Comparison of ENCODE assay signal across 18 cellular contexts in the genomic region with DNA sequence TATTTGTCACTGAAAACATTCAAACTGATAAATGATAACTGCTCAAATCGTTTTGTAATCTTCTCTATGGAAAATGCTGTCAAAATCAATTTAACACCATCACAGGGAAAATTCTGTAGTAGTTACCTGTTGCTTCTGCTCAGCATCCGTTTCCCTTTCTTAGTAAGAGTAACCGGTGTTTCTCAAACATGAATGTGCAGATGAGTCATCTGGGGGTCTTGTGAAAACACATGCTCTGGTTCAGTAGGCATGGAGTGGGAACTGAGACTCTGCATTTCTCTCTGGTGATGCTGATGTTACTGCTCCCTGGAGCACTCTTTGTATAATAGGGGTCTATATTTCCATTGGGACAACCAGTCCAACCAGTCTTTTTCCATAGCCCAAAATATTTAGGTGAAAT.
A peak's percentile ranks its signal among the peaks of the same experiment; 100 is the strongest.
DNase-seq lines count a peak whose midpoint lies in the region; ATAC-seq, FAIRE-seq and TF ChIP-seq lines count a peak whose summit lies in the region.
"Had no signal": no experiment of that assay in that cellular context is flagged by ENCODE, and none has a peak within 500 bp of the region (broad histone marks: within the 10 kb centered on the region; RNA-seq: fewer than 3 reads in every experiment).

No MANE protein-coding gene starts in this region.

- peak; percentile 21 for DNase-seq in GM12878 (ENCODE audit: low read depth, low spot score)
- no peak for DNase-seq in AML-193 (lab: John Stamatoyannopoulos, UW)
- DNase-seq in nucleus accumbens (lab: John Stamatoyannopoulos, UW): no peak
- DNase-seq in WTC11 (ENCODE audit: low spot score): no peak
- no peak for DNase-seq in HFFc6
- DNase-seq: activated T-cell treated with anti-CD3 and anti-CD28 coated beads, Interleukin-2, amount 50 U/mL, for 48 hours; DMS53; GM23248; immature natural killer cell; SJCRH30 had no signal

- no peak for TF ChIP-seq EP300 in GM12878 (IDR thresholded peaks at IDR 0.05; ENCODE audit: borderline replicate concordance in 1 of 2, control insufficient read depth in 1 of 2, low read depth in 2 of 2, low read length in 2 of 2)

- BruUV-seq in GM12878 (replicated peaks; lab: Mats Ljungman, UMichigan): no TSS peak

- FAIRE-seq in GM12878 (lab: Jason Lieb, UNC): no peak
- FAIRE-seq: TTC549 had no signal

- no peaks in the 10 kb centered on the region; the same call in 2 of the 3 replicates for H3K9me3 ChIP-seq in GM12878 (replicated peaks; ENCODE audit: control insufficient read depth, insufficient read depth, low read length)
- H3K9me3 ChIP-seq: BLaER1, SJCRH30 had no signal

- POLR2A ChIA-PET in GM12878 (lab: Charles Lee) (no interaction called here), WTC11 (lab: Charles Lee) (no interaction called here)

- WGBS in GM12878 (ENCODE audit: insufficient coverage, insufficient replicate concordance, low lambda C conversion rate, missing lambda C conversion rate): 3% methylated on average over 3 of the region's 3 CpGs

- no peak overlapping the region for H2AFZ ChIP-seq in GM12878 (ENCODE audit: control insufficient read depth, low read depth, low read length)
- H2AFZ ChIP-seq: GM23248 had no signal

- H3K9me3 Mint-ChIP-seq in WTC11 (peaks cover 14% of the 10 kb centered on the region), HFFc6 (peaks cover 6% of the 10 kb centered on the region; the same call in 1 of the 2 replicates)

- intact Hi-C loops in GM12878 (cut with micrococcal nuclease; ENCODE audit: unreplicated experiment): loop anchor here (5.0 kb wide), 1 partner anchor 50 kb away; no protein-coding TSS in a partner anchor

- H3K27ac Mint-ChIP-seq in WTC11 (no peak overlapping the region), HFFc6 (no peak overlapping the region)
- H3K27ac Mint-ChIP-seq: IgD-negative memory B cell, immature natural killer cell had no signal

- no peak overlapping the region for H3K9ac ChIP-seq in GM12878 (ENCODE audit: control insufficient read depth, insufficient read depth, low read length)
- H3K9ac ChIP-seq: BLaER1, GM23248 had no signal

- H4K20me1 ChIP-seq in GM12878 (ENCODE audit: control insufficient read depth, insufficient read depth): no peaks in the 10 kb centered on the region
- H4K20me1 ChIP-seq: BLaER1 had no signal

- SMC1A ChIA-PET in GM12878 (lab: Charles Lee; ENCODE audit: uncharacterized antibody, unreplicated experiment): no interaction called here

- H3K36me3 Mint-ChIP-seq in WTC11 (peaks cover 3% of the 10 kb centered on the region; the same call in 1 of the 2 replicates), HFFc6 (ENCODE audit: low read depth) (no peaks in the 10 kb centered on the region)
- H3K36me3 Mint-ChIP-seq: IgD-negative memory B cell, immature natural killer cell had no signal

- RAD21 ChIA-PET in GM12878 (lab: Charles Lee; ENCODE audit: unreplicated experiment): no interaction called here

- no peak for TF ChIP-seq RAD21 in GM12878 (IDR thresholded peaks at IDR 0.05; ENCODE audit: insufficient read depth, low read depth, low read length)

- H3K4me1 ChIP-seq in GM12878 (ENCODE audit: control insufficient read depth, insufficient read depth, low read length): no peaks in the 10 kb centered on the region
- H3K4me1 ChIP-seq: right atrium auricular region, SJCRH30 had no signal

- in situ Hi-C loops in GM12878 (cut with MboI): no loop called here

- H3K27ac ChIP-seq in GM12878 (ENCODE audit: control insufficient read depth, insufficient read depth): no peak overlapping the region
- H3K27ac ChIP-seq: BLaER1, GM23248, right atrium auricular region, SJCRH30, tibial nerve had no signal

- H3K27me3 ChIP-seq in GM12878 (replicated peaks in 1 of 2; ENCODE audit: control insufficient read depth in 2 of 2, insufficient read depth in 2 of 2, low read length in 1 of 2): no peaks in the 10 kb centered on the region
- H3K27me3 ChIP-seq: BLaER1, right atrium auricular region, tibial nerve had no signal

- no peaks in the 10 kb centered on the region for H3K36me3 ChIP-seq in GM12878 (ENCODE audit: control insufficient read depth in 2 of 2, insufficient read depth in 2 of 2, low read length in 1 of 2)
- H3K36me3 ChIP-seq: BLaER1, right atrium auricular region, SJCRH30, tibial nerve had no signal

- H3K79me2 ChIP-seq in GM12878 (ENCODE audit: control insufficient read depth, insufficient read depth, low read length): no peaks in the 10 kb centered on the region

- ATAC-seq in GM18519 (IDR thresholded peaks at IDR 0.05; ENCODE audit: low FRiP score, unreplicated experiment): peak; percentile 90
- peak; percentile 73 for ATAC-seq in GM21447 (IDR thresholded peaks at IDR 0.05; ENCODE audit: unreplicated experiment)
- ATAC-seq in HG03025 (IDR thresholded peaks at IDR 0.05; ENCODE audit: low FRiP score, unreplicated experiment): peak; percentile 56
- peak; percentile 67 for ATAC-seq in GM12878
- ATAC-seq in WTC11: no peak

- CTCF ChIA-PET in GM12878 (lab: Yijun Ruan, JAX): no interaction called here
- CTCF ChIA-PET in WTC11 (lab: Charles Lee): no interaction called here

- H3K4me3 ChIP-seq in GM12878: no peak overlapping the region
- H3K4me3 ChIP-seq: BLaER1, GM23248, right atrium auricular region, SJCRH30, tibial nerve had no signal

- peaks cover 23% of the 10 kb centered on the region for H3K4me1 Mint-ChIP-seq in WTC11
- no peaks in the 10 kb centered on the region for H3K4me1 Mint-ChIP-seq in HFFc6 (ENCODE audit: low read depth)
- H3K4me1 Mint-ChIP-seq: immature natural killer cell had no signal

- TF ChIP-seq POLR2A in GM12878 (IDR thresholded peaks at IDR 0.05; ENCODE audit: low read depth, low read length): no peak

- peaks cover 3% of the 10 kb centered on the region for H3K27me3 Mint-ChIP-seq in WTC11 (ENCODE audit: low read depth)
- H3K27me3 Mint-ChIP-seq in HFFc6 (ENCODE audit: insufficient read depth): peaks cover 3% of the 10 kb centered on the region
- H3K27me3 Mint-ChIP-seq: IgD-negative memory B cell had no signal

- H3K4me3 Mint-ChIP-seq in WTC11: no peak overlapping the region
- H3K4me3 Mint-ChIP-seq in HFFc6: no peak overlapping the region
- H3K4me3 Mint-ChIP-seq: IgD-negative memory B cell, immature natural killer cell had no signal

- H3K4me2 ChIP-seq in GM12878 (ENCODE audit: control insufficient read depth, insufficient read depth): no peak overlapping the region
- H3K4me2 ChIP-seq: BLaER1 had no signal

- TF ChIP-seq CTCF in GM12878 (IDR thresholded peaks at IDR 0.05 in 2 of 3, conservative IDR thresholded peaks at IDR 0.05 in 1 of 3; ENCODE audit: control insufficient read depth in 2 of 3, extremely low read depth in 1 of 3, insufficient read depth in 1 of 3, low read depth in 3 of 3, low read length in 3 of 3) (no peak), WTC11 (IDR thresholded peaks at IDR 0.05) (no peak), HFFc6 (IDR thresholded peaks at IDR 0.05) (no peak)

TF ChIP-seq in GM12878, 131 proteins besides CTCF, POLR2A, EP300 and RAD21 (continues in another document):
- TF ChIP-seq TBL1XR1 (IDR thresholded peaks at IDR 0.05; ENCODE audit: low read depth, low read length): no peak
- TF ChIP-seq NFIC (IDR thresholded peaks at IDR 0.05; ENCODE audit: low read depth, low read length): peak; percentile 35; the same call in 1 of the 2 replicates
- TF ChIP-seq, protein P1, sequence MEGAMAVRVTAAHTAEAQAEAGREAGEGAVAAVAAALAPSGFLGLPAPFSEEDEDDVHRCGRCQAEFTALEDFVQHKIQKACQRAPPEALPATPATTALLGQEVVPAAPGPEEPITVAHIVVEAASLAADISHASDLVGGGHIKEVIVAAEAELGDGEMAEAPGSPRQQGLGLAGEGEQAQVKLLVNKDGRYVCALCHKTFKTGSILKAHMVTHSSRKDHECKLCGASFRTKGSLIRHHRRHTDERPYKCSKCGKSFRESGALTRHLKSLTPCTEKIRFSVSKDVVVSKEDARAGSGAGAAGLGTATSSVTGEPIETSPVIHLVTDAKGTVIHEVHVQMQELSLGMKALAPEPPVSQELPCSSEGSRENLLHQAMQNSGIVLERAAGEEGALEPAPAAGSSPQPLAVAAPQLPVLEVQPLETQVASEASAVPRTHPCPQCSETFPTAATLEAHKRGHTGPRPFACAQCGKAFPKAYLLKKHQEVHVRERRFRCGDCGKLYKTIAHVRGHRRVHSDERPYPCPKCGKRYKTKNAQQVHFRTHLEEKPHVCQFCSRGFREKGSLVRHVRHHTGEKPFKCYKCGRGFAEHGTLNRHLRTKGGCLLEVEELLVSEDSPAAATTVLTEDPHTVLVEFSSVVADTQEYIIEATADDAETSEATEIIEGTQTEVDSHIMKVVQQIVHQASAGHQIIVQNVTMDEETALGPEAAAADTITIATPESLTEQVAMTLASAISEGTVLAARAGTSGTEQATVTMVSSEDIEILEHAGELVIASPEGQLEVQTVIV (IDR thresholded peaks at IDR 0.05; ENCODE audit: borderline replicate concordance, partially characterized antibody): no peak
- no peak for TF ChIP-seq NR2F1 (conservative IDR thresholded peaks at IDR 0.05)
- TF ChIP-seq FOXM1 (IDR thresholded peaks at IDR 0.05; ENCODE audit: low read depth, low read length): peak; percentile 26; the same call in 1 of the 2 replicates
- no peak for TF ChIP-seq SIX5 (IDR thresholded peaks at IDR 0.05; ENCODE audit: low read depth, low read length, severe bottlenecking)

TF ChIP-seq in WTC11, 78 proteins besides CTCF, POLR2A, EP300 and RAD21 (continues in another document):
- TF ChIP-seq, protein P2, sequence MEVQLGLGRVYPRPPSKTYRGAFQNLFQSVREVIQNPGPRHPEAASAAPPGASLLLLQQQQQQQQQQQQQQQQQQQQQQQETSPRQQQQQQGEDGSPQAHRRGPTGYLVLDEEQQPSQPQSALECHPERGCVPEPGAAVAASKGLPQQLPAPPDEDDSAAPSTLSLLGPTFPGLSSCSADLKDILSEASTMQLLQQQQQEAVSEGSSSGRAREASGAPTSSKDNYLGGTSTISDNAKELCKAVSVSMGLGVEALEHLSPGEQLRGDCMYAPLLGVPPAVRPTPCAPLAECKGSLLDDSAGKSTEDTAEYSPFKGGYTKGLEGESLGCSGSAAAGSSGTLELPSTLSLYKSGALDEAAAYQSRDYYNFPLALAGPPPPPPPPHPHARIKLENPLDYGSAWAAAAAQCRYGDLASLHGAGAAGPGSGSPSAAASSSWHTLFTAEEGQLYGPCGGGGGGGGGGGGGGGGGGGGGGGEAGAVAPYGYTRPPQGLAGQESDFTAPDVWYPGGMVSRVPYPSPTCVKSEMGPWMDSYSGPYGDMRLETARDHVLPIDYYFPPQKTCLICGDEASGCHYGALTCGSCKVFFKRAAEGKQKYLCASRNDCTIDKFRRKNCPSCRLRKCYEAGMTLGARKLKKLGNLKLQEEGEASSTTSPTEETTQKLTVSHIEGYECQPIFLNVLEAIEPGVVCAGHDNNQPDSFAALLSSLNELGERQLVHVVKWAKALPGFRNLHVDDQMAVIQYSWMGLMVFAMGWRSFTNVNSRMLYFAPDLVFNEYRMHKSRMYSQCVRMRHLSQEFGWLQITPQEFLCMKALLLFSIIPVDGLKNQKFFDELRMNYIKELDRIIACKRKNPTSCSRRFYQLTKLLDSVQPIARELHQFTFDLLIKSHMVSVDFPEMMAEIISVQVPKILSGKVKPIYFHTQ (CRISPR knock-in tag; IDR thresholded peaks at IDR 0.05): no peak
